ENCODE assay signal across 20 cellular contexts in genomic region chr11:114322934-114323333, GRCh38. TPM values are rescaled to one million over a fixed set of nuclear protein-coding genes. Genes with fewer than 3 reads are reported as not detected.
DNase-seq lines count a peak whose midpoint lies in the region; ATAC-seq and TF ChIP-seq lines count a peak whose summit lies in the region.
"Had no signal": no experiment of that assay in that cellular context is flagged by ENCODE, and none has a peak within 500 bp of the region (broad histone marks: within the 10 kb centered on the region; RNA-seq: fewer than 3 reads in every experiment).

No MANE protein-coding gene starts in this region.

- intact Hi-C loops in left ventricle myocardium superior (cut with micrococcal nuclease): no loop called here
- intact Hi-C loops in lower leg skin (cut with DNase I; ENCODE audit: low total_unique reads): no loop called here

- H3K36me3 ChIP-seq in thoracic aorta: no peaks in the 10 kb centered on the region
- H3K36me3 ChIP-seq: BLaER1 treated with 17β-estradiol and CSF1 and Interleukin-3, amounts not matched to agents 10 nM and 100 nM; Peyer's patch had no signal

- DNase-seq in EH (ENCODE audit: low read depth) (peak; percentile 35), amniotic epithelial cell (ENCODE audit: low read depth) (peak; percentile 48), fibroblast of mammary gland (ENCODE audit: low read depth) (peak; percentile 3), thoracic aorta (ENCODE audit: low spot score) (no peak), left ventricle myocardium superior (no peak), lower leg skin (ENCODE audit: low spot score in 2 of 2) (no peak), omental fat pad (ENCODE audit: low spot score) (no peak)
- DNase-seq: AML-193; CD4-positive, alpha-beta T cell; Kasumi-1; NCI-H2029; NCI-H446; NCI-H524 treated with DMSO at 0.1 percent for 48 hours; OCI-M1; Peyer's patch; SIG-M5 had no signal

- peak overlapping the region; percentile 62 to 95 for H3K27ac ChIP-seq in thoracic aorta
- H3K27ac ChIP-seq: BLaER1 treated with 17β-estradiol and CSF1 and Interleukin-3, amounts not matched to agents 10 nM and 100 nM; Peyer's patch; SK-N-MC had no signal

- ATAC-seq in thoracic aorta (ENCODE audit: insufficient number of reproducible peaks, low FRiP score, low read depth) (no peak), left ventricle myocardium superior (no peak), HG03095 (IDR thresholded peaks at IDR 0.05; ENCODE audit: unreplicated experiment) (no peak), omental fat pad (ENCODE audit: low FRiP score) (no peak)
- ATAC-seq: HepG2 had no signal

- TF ChIP-seq CTCF in fibroblast of mammary gland (conservative IDR thresholded peaks at IDR 0.05; ENCODE audit: control insufficient read depth, insufficient read depth, low read depth, low read length): no peak
- no peak for TF ChIP-seq CTCF in thoracic aorta (IDR thresholded peaks at IDR 0.05)
- TF ChIP-seq CTCF in lower leg skin (IDR thresholded peaks at IDR 0.05): no peak
- no peak for TF ChIP-seq CTCF in omental fat pad (IDR thresholded peaks at IDR 0.05)

- H3K27me3 ChIP-seq in thoracic aorta (replicated peaks; ENCODE audit: insufficient read depth): no peaks in the 10 kb centered on the region
- H3K27me3 ChIP-seq: BLaER1 treated with 17β-estradiol and CSF1 and Interleukin-3, amounts not matched to agents 10 nM and 100 nM; Peyer's patch had no signal

- H3K4me3 ChIP-seq in fibroblast of mammary gland (ENCODE audit: control insufficient read depth, low read depth, low read length) (no peak overlapping the region), thoracic aorta (no peak overlapping the region), lower leg skin (ENCODE audit: low read depth, poor library complexity, severe bottlenecking) (no peak overlapping the region)
- H3K4me3 ChIP-seq: BLaER1 treated with 17β-estradiol and CSF1 and Interleukin-3, amounts not matched to agents 10 nM and 100 nM; Peyer's patch; SK-N-MC had no signal

- TF ChIP-seq POLR2A in lower leg skin (IDR thresholded peaks at IDR 0.05): no peak

- peaks cover 37 to 47% of the 10 kb centered on the region in 2 donors for H3K4me1 ChIP-seq in thoracic aorta (ENCODE audit: control insufficient read depth in 1 of 2, low read depth in 2 of 2)
- H3K4me1 ChIP-seq: Peyer's patch had no signal

- 92 to 93% methylated on average over 2 of the region's 2 CpGs for WGBS in lower leg skin, 2 donors

- H3K9me3 ChIP-seq in thoracic aorta: no peaks in the 10 kb centered on the region
- H3K9me3 ChIP-seq: Peyer's patch had no signal

RNA-seq across cellular contexts. Expression of gene NNMT, which starts 26.7 kb away (rescaled TPM):
- 1,000 to 10,000 TPM in 1 of 2 donors, 100 to 1,000 TPM in 1; 583 to 1,213 TPM for total RNA-seq in thoracic aorta
- 26.4 TPM for total RNA-seq in left ventricle myocardium superior
- 100 to 1,000 TPM; 137 to 381 (median 145) TPM for total RNA-seq in lower leg skin
- 1,000 to 10,000 TPM in 3 of 4 donors, 100 to 1,000 TPM in 1; 712 to 1,460 (median 1,382) TPM for total RNA-seq in omental fat pad
- total RNA-seq: CD4-positive, alpha-beta T cell; HepG2 had no signal

Comparison
In these comparisons a context has a peak if more than half of its experiments do, and no peak if none do; other contexts are left out.
1. DNase-seq: peak in EH (single experiment), amniotic epithelial cell (single experiment) and fibroblast of mammary gland (single experiment); none in thoracic aorta (single experiment), left ventricle myocardium superior (single experiment), lower leg skin (0 of 2) and omental fat pad (single experiment).